9 cellular contexts compared by ENCODE assay signal in genomic region chr18:7566244-7566586, GRCh38. TPM values are rescaled to one million over a fixed set of nuclear protein-coding genes. Genes with fewer than 3 reads are reported as not detected.
DNase-seq lines count a peak whose midpoint lies in the region; ATAC-seq, FAIRE-seq and TF ChIP-seq lines count a peak whose summit lies in the region.
"Had no signal": no experiment of that assay in that cellular context is flagged by ENCODE, and none has a peak within 500 bp of the region (broad histone marks: within the 10 kb centered on the region; RNA-seq: fewer than 3 reads in every experiment).

No MANE protein-coding gene starts in this region.

- no peaks in the 10 kb centered on the region for H3K36me3 ChIP-seq in CD8-positive, alpha-beta memory T cell (ENCODE audit: insufficient read depth, low read length)
- H3K36me3 ChIP-seq in SK-N-MC (ENCODE audit: insufficient read depth, low read length), result no peaks in the 10 kb centered on the region

- H3K27ac ChIP-seq in CD8-positive, alpha-beta memory T cell (ENCODE audit: low read depth, low read length), result no peak overlapping the region
- no peak overlapping the region for H3K27ac ChIP-seq in SK-N-MC

- TF ChIP-seq CTCF in fibroblast of mammary gland (conservative IDR thresholded peaks at IDR 0.05; ENCODE audit: control insufficient read depth, insufficient read depth, low read depth, low read length) (no peak), osteocyte (IDR thresholded peaks at IDR 0.05) (no peak)

- ATAC-seq in HG02973 (IDR thresholded peaks at IDR 0.05; ENCODE audit: unreplicated experiment), result no peak
- ATAC-seq in HG03469 (IDR thresholded peaks at IDR 0.05; ENCODE audit: unreplicated experiment), result no peak

- no peak for DNase-seq in CD8-positive, alpha-beta memory T cell
- no peak for DNase-seq in SK-N-MC (ENCODE audit: low read depth, low spot score)
- no peak for DNase-seq in fibroblast of mammary gland (ENCODE audit: low read depth)
- DNase-seq in osteocyte (ENCODE audit: extremely low spot score, unreplicated experiment), result no peak
- DNase-seq in activated CD4-positive, alpha-beta T cell treated with anti-CD3 and anti-CD28 coated beads for 4 hours, result no peak
- DNase-seq in H54 (ENCODE audit: insufficient read length, low spot score), result no peak

- no peaks in the 10 kb centered on the region for H3K4me1 ChIP-seq in CD8-positive, alpha-beta memory T cell (ENCODE audit: insufficient read depth, low read length)

- H3K27ac Mint-ChIP-seq in CD8-positive, alpha-beta memory T cell, result peak overlapping the region in 4 of 8 donors; percentile 60 to 70 (median 66)
- peak overlapping the region; percentile 94 for H3K27ac Mint-ChIP-seq in osteocyte (ENCODE audit: unreplicated experiment)

- no peaks in the 10 kb centered on the region for H3K9me3 ChIP-seq in CD8-positive, alpha-beta memory T cell (ENCODE audit: low read length)
- H3K9me3 ChIP-seq in SK-N-MC (ENCODE audit: low read depth, low read length), result no peaks in the 10 kb centered on the region

- POLR2A ChIA-PET in CD8-positive, alpha-beta memory T cell (lab: Charles Lee), result no interaction called here

- peaks cover 30 to 41% of the 10 kb centered on the region in 2 donors for H3K27me3 Mint-ChIP-seq in CD8-positive, alpha-beta memory T cell
- H3K27me3 Mint-ChIP-seq in osteocyte (ENCODE audit: unreplicated experiment), result no peaks in the 10 kb centered on the region

- no peak for TF ChIP-seq POLR2A in H54 (IDR thresholded peaks at IDR 0.05; ENCODE audit: low read depth, low read length)

- CTCF ChIA-PET in CD8-positive, alpha-beta memory T cell (lab: Charles Lee), result no interaction called here

- peaks cover 0 to 16% (median 5%) of the 10 kb centered on the region in 5 donors for H3K9me3 Mint-ChIP-seq in CD8-positive, alpha-beta memory T cell
- H3K9me3 Mint-ChIP-seq in osteocyte (ENCODE audit: unreplicated experiment), result no peaks in the 10 kb centered on the region

- peak overlapping the region in 5 of 7 donors; percentile 16 to 79 (median 55) for H3K4me3 Mint-ChIP-seq in CD8-positive, alpha-beta memory T cell
- H3K4me3 Mint-ChIP-seq in osteocyte (ENCODE audit: unreplicated experiment), result peak overlapping the region; percentile 83

- no peaks in the 10 kb centered on the region for H3K27me3 ChIP-seq in CD8-positive, alpha-beta memory T cell (ENCODE audit: insufficient read depth, low read length, poor library complexity, severe bottlenecking)

- no peak for FAIRE-seq in H54 (lab: Jason Lieb, UNC)
- FAIRE-seq: TTC549 had no signal

- no peak overlapping the region for H3K4me3 ChIP-seq in CD8-positive, alpha-beta memory T cell (ENCODE audit: low read length)
- H3K4me3 ChIP-seq in SK-N-MC (peak overlapping the region; percentile 79), fibroblast of mammary gland (ENCODE audit: control insufficient read depth, low read depth, low read length) (peak overlapping the region; percentile 61)

- H3K4me1 Mint-ChIP-seq in CD8-positive, alpha-beta memory T cell, result peaks cover 0 to 6% (median 6%) of the 10 kb centered on the region in 3 donors
- peaks cover 33% of the 10 kb centered on the region for H3K4me1 Mint-ChIP-seq in osteocyte (ENCODE audit: unreplicated experiment)

- H3K9ac ChIP-seq in SK-N-MC (ENCODE audit: insufficient read length), result peak overlapping the region; percentile 45

- no peaks in the 10 kb centered on the region for H3K36me3 Mint-ChIP-seq in CD8-positive, alpha-beta memory T cell
- H3K36me3 Mint-ChIP-seq in osteocyte (ENCODE audit: unreplicated experiment), result no peaks in the 10 kb centered on the region

RNA-seq across cellular contexts. Expression of gene PTPRM, which starts 0.9 kb away (rescaled TPM):
- 1 to 10 TPM; 3.9 to 7.4 TPM for total RNA-seq in CD8-positive, alpha-beta memory T cell
- 5.3 TPM for polyA plus RNA-seq in CD8-positive, alpha-beta memory T cell
- total RNA-seq in osteocyte, result 105 and 117 TPM in 2 replicates

Comparison
In these comparisons a context has a peak if more than half of its experiments do, and no peak if none do; other contexts are left out.
1. RNA of gene PTPRM, which starts 0.9 kb away (total RNA-seq): 105 to 117 TPM in osteocyte; 3.9 to 7.4 TPM in CD8-positive, alpha-beta memory T cell; every median in the first group is over 10 times any median in the second.